12 cellular contexts compared by ENCODE assay signal in genomic region chr2:20457027-20457426, GRCh38. TPM values are rescaled to one million over a fixed set of nuclear protein-coding genes. Genes with fewer than 3 reads are reported as not detected.
DNase-seq lines count a peak whose midpoint lies in the region; TF ChIP-seq lines count a peak whose summit lies in the region.
"Had no signal": no experiment of that assay in that cellular context is flagged by ENCODE, and none has a peak within 500 bp of the region (broad histone marks: within the 10 kb centered on the region; RNA-seq: fewer than 3 reads in every experiment).

No MANE protein-coding gene starts in this region.

- no peak overlapping the region for H3K27ac ChIP-seq in hepatocyte
- H3K27ac ChIP-seq in endodermal cell (ENCODE audit: low read depth, low read length) = no peak overlapping the region

- no peaks in the 10 kb centered on the region for H3K9me3 Mint-ChIP-seq in activated T-cell treated with anti-CD3 and anti-CD28 coated beads, Interleukin-2, amount 50 U/mL, for 24 hours
- H3K9me3 Mint-ChIP-seq in endodermal cell = peaks cover 11% of the 10 kb centered on the region

- H3K79me2 ChIP-seq in hepatocyte = no peaks in the 10 kb centered on the region

- no peak overlapping the region for H3K4me3 Mint-ChIP-seq in activated T-cell treated with anti-CD3 and anti-CD28 coated beads, Interleukin-2, amount 50 U/mL, for 24 hours
- H3K4me3 Mint-ChIP-seq in endodermal cell = no peak overlapping the region

- TF ChIP-seq CTCF in hepatocyte (IDR thresholded peaks at IDR 0.05; ENCODE audit: poor library complexity) (no peak), GM13977 (IDR thresholded peaks at IDR 0.05; ENCODE audit: extremely low read depth, insufficient read depth, missing control alignments) (no peak), endodermal cell (conservative IDR thresholded peaks at IDR 0.05) (no peak)

- H3K4me1 Mint-ChIP-seq in activated T-cell treated with anti-CD3 and anti-CD28 coated beads, Interleukin-2, amount 50 U/mL, for 24 hours (ENCODE audit: low read depth) = peaks cover 14% of the 10 kb centered on the region
- peaks cover 13% of the 10 kb centered on the region for H3K4me1 Mint-ChIP-seq in endodermal cell

- no peak overlapping the region for H3K4me3 ChIP-seq in hepatocyte
- H3K4me3 ChIP-seq in endodermal cell (ENCODE audit: low read length) = no peak overlapping the region

- in situ Hi-C loops in GM13977 (cut with MboI; ENCODE audit: low pct_unique_long_range_greater_than_20kb, low sequenced_read_pairs, unreplicated experiment) = no loop called here

- DNase-seq in activated T-cell treated with anti-CD3 and anti-CD28 coated beads, Interleukin-2, amount 50 U/mL, for 24 hours = no peak
- DNase-seq in activated T-cell treated with anti-CD3 and anti-CD28 coated beads, Interleukin-2, amount 50 U/mL, for 1 hour = no peak
- peak; percentile 75 for DNase-seq in M059J (ENCODE audit: low read depth)
- peak; percentile 37 for DNase-seq in hepatocyte (ENCODE audit: low spot score)
- peak; percentile 26 for DNase-seq in ureter (ENCODE audit: low spot score)
- DNase-seq in GM13977 (ENCODE audit: low spot score) = no peak
- DNase-seq in NCI-H82 (lab: John Stamatoyannopoulos, UW) = no peak
- no peak for DNase-seq in endodermal cell
- DNase-seq: activated effector memory CD4-positive, alpha-beta T cell treated with Interleukin-2 at 50 U/mL for 16 hours; glutamatergic neuron; NCI-H146 had no signal

- H3K9ac ChIP-seq in endodermal cell (ENCODE audit: extremely low read depth, low read length, poor library complexity, severe bottlenecking) = no peak overlapping the region

- peaks cover 62% of the 10 kb centered on the region for H3K27me3 Mint-ChIP-seq in activated T-cell treated with anti-CD3 and anti-CD28 coated beads, Interleukin-2, amount 50 U/mL, for 24 hours
- H3K27me3 Mint-ChIP-seq in endodermal cell (ENCODE audit: insufficient read depth) = peaks cover 18% of the 10 kb centered on the region

- 81% methylated on average over 2 of the region's 2 CpGs for WGBS in hepatocyte (ENCODE audit: low lambda C conversion rate, missing lambda C conversion rate)
- 77 to 100% methylated on average over 1 to 2 of the region's 2 CpGs for WGBS in endodermal cell (ENCODE audit: insufficient coverage in 1 of 2, insufficient read length in 1 of 2), 2 experiments

- H4K20me1 ChIP-seq in hepatocyte (ENCODE audit: insufficient read depth, poor library complexity, severe bottlenecking) = no peaks in the 10 kb centered on the region

- H3K36me3 Mint-ChIP-seq in activated T-cell treated with anti-CD3 and anti-CD28 coated beads, Interleukin-2, amount 50 U/mL, for 24 hours (ENCODE audit: low read depth) = no peaks in the 10 kb centered on the region
- H3K36me3 Mint-ChIP-seq in endodermal cell (ENCODE audit: low read depth) = no peaks in the 10 kb centered on the region

- no peak overlapping the region for H3K4me2 ChIP-seq in hepatocyte

- no peaks in the 10 kb centered on the region for H3K9me2 ChIP-seq in hepatocyte (replicated peaks; ENCODE audit: insufficient read depth)

- no peak overlapping the region for H2AFZ ChIP-seq in hepatocyte

- H3K4me1 ChIP-seq in hepatocyte (ENCODE audit: insufficient read depth) (no peaks in the 10 kb centered on the region), endodermal cell (ENCODE audit: control insufficient read depth, insufficient read depth, low read length) (no peaks in the 10 kb centered on the region)

- H3K36me3 ChIP-seq in hepatocyte (replicated peaks; ENCODE audit: insufficient read depth, low read depth) (no peaks in the 10 kb centered on the region), endodermal cell (ENCODE audit: control insufficient read depth, insufficient read depth, low read length) (no peaks in the 10 kb centered on the region)

- H3K27ac Mint-ChIP-seq in activated T-cell treated with anti-CD3 and anti-CD28 coated beads, Interleukin-2, amount 50 U/mL, for 24 hours = peak overlapping the region; percentile 67
- H3K27ac Mint-ChIP-seq in endodermal cell = no peak overlapping the region
- H3K27ac Mint-ChIP-seq: progenitor cell of endocrine pancreas had no signal

- H3K27me3 ChIP-seq in hepatocyte (no peaks in the 10 kb centered on the region), endodermal cell (ENCODE audit: control insufficient read depth, insufficient read depth, low read length, poor library complexity, severe bottlenecking) (peaks cover 10% of the 10 kb centered on the region)

- no peaks in the 10 kb centered on the region for H3K9me3 ChIP-seq in hepatocyte (ENCODE audit: low read depth)
- H3K9me3 ChIP-seq in endodermal cell (ENCODE audit: control insufficient read depth, low read length) = no peaks in the 10 kb centered on the region

RNA-seq across cellular contexts. Expression of gene RHOB, which starts 10.2 kb away (rescaled TPM):
- 81.9 and 102 TPM in 2 replicates for total RNA-seq in M059J (2014; rRNA removed; shearing (Covaris generic))
- total RNA-seq in hepatocyte (387 and 429 TPM in 2 replicates), ureter (304 TPM), endodermal cell (10 to 100 TPM; 25.6 to 47.0 TPM)
- polyA plus RNA-seq in hepatocyte = 103 and 146 TPM in 2 replicates
- polyA plus RNA-seq in endodermal cell (2013, experiment 1 of 2) = 148 TPM
- 167 TPM for polyA plus RNA-seq in endodermal cell (2013, experiment 2 of 2)

Comparison
In these comparisons a context has a peak if more than half of its experiments do, and no peak if none do; other contexts are left out.
1. DNase-seq: peak in M059J (single experiment), hepatocyte (single experiment) and ureter (single experiment); none in activated T-cell treated with anti-CD3 and anti-CD28 coated beads, Interleukin-2, amount 50 U/mL, for 24 hours (single experiment), activated T-cell treated with anti-CD3 and anti-CD28 coated beads, Interleukin-2, amount 50 U/mL, for 1 hour (single experiment), GM13977 (single experiment), NCI-H82 (single experiment) and endodermal cell (single experiment).